16 cellular contexts compared by ENCODE assay signal in the genomic region with DNA sequence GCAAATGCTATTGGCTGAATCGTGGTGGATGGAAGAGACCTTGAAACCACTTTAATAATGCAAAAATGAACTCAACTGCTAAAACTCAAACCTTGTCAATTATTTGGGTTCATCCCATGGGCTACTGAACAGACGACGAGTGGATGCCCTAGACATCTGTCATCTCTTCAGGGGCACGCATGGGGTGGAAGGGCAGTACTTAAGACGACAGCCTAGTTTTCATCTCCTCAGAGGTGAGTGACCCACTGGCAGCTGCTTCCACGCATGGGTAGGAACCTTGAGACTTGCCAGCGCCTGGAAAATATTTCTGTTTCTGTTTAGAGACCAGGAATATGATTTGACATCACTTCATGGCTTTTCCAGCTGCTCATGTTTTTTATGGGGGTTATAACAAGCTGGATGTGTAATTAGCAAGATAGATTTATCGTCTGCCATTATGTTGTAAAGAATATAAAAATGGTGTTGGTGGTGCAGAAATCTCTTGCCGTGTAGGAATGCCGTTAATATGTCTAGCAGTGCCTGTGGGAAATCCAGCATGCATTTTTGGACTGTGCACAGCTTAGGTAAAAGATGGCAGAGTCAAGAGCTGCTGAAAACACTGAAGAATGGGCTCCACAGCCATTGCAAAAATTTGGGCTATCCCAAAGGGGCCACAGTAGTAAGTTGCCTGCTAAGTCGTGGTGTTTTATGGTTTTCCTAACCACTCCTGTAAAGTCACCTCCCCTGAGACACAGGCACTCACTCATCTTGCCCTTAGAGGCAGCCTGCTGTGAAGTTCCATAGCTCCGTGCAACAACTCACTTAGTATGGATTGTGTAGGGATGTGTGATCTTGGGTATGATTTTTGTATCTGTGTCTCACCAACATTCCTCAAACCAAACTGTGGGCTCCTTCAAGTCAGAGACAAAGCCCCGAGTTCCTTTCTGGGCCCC.
A peak's percentile ranks its signal among the peaks of the same experiment; 100 is the strongest.
DNase-seq lines count a peak whose midpoint lies in the region; ATAC-seq, FAIRE-seq and TF ChIP-seq lines count a peak whose summit lies in the region.
"Had no signal": no experiment of that assay in that cellular context is flagged by ENCODE, and none has a peak within 500 bp of the region (broad histone marks: within the 10 kb centered on the region; RNA-seq: fewer than 3 reads in every experiment).

No MANE protein-coding gene starts in this region.

- in situ Hi-C loops in transverse colon (cut with MboI; ENCODE audit: low pct_ligation_motif_present in 1 of 4, low pct_unique_long_range_greater_than_20kb in 1 of 4, low sequenced_read_pairs in 3 of 4), result no loop called here

- ATAC-seq in Right ventricle myocardium superior (ENCODE audit: poor library complexity) (no peak), omental fat pad (ENCODE audit: low FRiP score) (no peak)
- ATAC-seq: CD8-positive, alpha-beta T cell had no signal

- no peak for TF ChIP-seq POLR2A in transverse colon (IDR thresholded peaks at IDR 0.05)

- no peaks in the 10 kb centered on the region for H3K27me3 ChIP-seq in transverse colon
- H3K27me3 ChIP-seq: BLaER1 had no signal

- H3K4me3 ChIP-seq in transverse colon, result no peak overlapping the region
- H3K4me3 ChIP-seq: BLaER1 had no signal

- no peak for TF ChIP-seq CTCF in transverse colon (IDR thresholded peaks at IDR 0.05)
- TF ChIP-seq CTCF in omental fat pad (IDR thresholded peaks at IDR 0.05), result no peak

- no peaks in the 10 kb centered on the region for H3K36me3 ChIP-seq in transverse colon
- H3K36me3 ChIP-seq: BLaER1 had no signal

- H3K9me3 ChIP-seq in transverse colon, result peaks cover 8 to 10% of the 10 kb centered on the region in 2 donors

- no peak for DNase-seq in HTR-8/SVneo (ENCODE audit: insufficient read length, low spot score)
- DNase-seq in NCI-H2227 (lab: John Stamatoyannopoulos, UW; ENCODE audit: unreplicated experiment), result peak; percentile 35
- DNase-seq in left kidney (ENCODE audit: low read depth, low spot score), result peak; percentile 15
- peak; percentile 30 for DNase-seq in transverse colon
- DNase-seq in Right ventricle myocardium superior, result no peak
- no peak for DNase-seq in omental fat pad (ENCODE audit: low spot score)
- DNase-seq in NCI-H82 treated with DMSO at 0.1 percent for 48 hours (lab: John Stamatoyannopoulos, UW; ENCODE audit: unreplicated experiment), result no peak
- DNase-seq: 8988T; Calu3; CD8-positive, alpha-beta T cell; DMS79 treated with DMSO at 0.1 percent for 48 hours; GF-D8; H9 had no signal

- 22 to 33% methylated on average over 6 to 13 of the region's 13 CpGs for WGBS in transverse colon (ENCODE audit: low coverage in 1 of 2), 2 donors

- peaks cover 0 to 25% (median 13%) of the 10 kb centered on the region in 4 donors for H3K4me1 ChIP-seq in transverse colon
- H3K4me1 ChIP-seq: BLaER1 had no signal

- peak overlapping the region in 1 of 4 donors; percentile 12 for H3K27ac ChIP-seq in transverse colon
- H3K27ac ChIP-seq: BLaER1 had no signal

- no peak for TF ChIP-seq EP300 in transverse colon (IDR thresholded peaks at IDR 0.05; ENCODE audit: low read depth)

- FAIRE-seq in HTR-8/SVneo (lab: Jason Lieb, UNC), result peak; percentile 64
- FAIRE-seq: GM19239, H1 had no signal

- intact Hi-C loops in transverse colon (cut with DNase I; ENCODE audit: low total_unique reads) (no loop called here), Right ventricle myocardium superior (cut with DNase I) (no loop called here)

Comparison
In these comparisons a context has a peak if more than half of its experiments do, and no peak if none do; other contexts are left out.
1. DNase-seq: peak in NCI-H2227 (single experiment), left kidney (single experiment) and transverse colon (single experiment); none in HTR-8/SVneo (single experiment), Right ventricle myocardium superior (single experiment), omental fat pad (single experiment) and NCI-H82 treated with DMSO at 0.1 percent for 48 hours (single experiment).